Comparison of ENCODE assay signal across 8 cellular contexts in the genomic region with DNA sequence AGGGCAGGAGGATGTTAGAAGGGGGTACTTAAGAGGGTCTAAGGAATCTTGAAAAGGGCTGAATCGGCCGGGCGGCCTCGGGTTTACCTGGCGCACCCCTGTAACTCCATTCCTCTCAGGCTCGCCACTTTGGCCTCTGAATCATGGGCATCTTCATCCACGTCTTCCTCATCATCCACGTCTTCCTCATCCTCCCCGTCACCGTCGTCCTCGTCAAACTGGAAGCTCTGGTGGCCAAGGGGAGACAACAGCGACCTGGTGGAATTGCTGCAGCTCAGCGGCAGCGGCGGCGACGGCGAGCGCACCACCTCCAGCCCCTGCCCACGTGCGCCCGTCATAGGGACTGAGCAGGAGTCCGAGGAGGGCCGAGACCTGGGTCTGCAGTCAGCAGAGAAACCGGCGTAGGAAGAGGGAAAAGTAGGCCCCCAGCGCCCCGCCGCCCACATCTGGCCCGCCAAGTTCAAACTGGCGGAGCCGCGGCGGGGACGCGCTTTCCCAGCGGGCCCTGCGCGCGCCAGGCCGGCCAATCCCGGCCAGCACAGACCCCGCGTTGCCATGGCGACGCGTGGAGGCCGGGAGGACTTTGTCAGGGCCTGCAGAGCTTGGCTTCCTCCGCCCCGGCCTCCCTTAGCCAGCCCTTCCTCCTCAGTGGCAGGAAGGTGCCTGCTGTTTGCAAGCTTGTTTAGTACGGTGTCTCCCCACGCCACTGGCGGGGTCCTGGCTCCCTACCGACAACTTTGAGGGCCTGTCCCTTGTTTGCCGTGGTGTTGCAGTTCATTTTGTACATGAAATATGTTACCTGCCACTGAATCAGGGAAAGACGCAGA. TPM values are rescaled to one million over a fixed set of nuclear protein-coding genes. Genes with fewer than 3 reads are reported as not detected.
A peak's percentile ranks its signal among the peaks of the same experiment; 100 is the strongest.
DNase-seq lines count a peak whose midpoint lies in the region; ATAC-seq, FAIRE-seq and TF ChIP-seq lines count a peak whose summit lies in the region.

A gene with protein sequence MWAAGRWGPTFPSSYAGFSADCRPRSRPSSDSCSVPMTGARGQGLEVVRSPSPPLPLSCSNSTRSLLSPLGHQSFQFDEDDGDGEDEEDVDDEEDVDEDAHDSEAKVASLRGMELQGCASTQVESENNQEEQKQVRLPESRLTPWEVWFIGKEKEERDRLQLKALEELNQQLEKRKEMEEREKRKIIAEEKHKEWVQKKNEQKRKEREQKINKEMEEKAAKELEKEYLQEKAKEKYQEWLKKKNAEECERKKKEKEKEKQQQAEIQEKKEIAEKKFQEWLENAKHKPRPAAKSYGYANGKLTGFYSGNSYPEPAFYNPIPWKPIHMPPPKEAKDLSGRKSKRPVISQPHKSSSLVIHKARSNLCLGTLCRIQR (minus strand): TSS at position 467 of the 827 bp plus-strand sequence. CDS start 21 bp downstream, at position 446.

- H3K79me2 ChIP-seq in parathyroid adenoma = no peaks in the 10 kb centered on the region

- H3K4me2 ChIP-seq in parathyroid adenoma (ENCODE audit: low read length) = peak within 1 kb of the TSS; percentile 80

- peak; percentile 99 for ATAC-seq in HG02798 (IDR thresholded peaks at IDR 0.05; ENCODE audit: poor library complexity, unreplicated experiment)

- peak within 1 kb of the TSS; percentile 95 for H2AFZ ChIP-seq in parathyroid adenoma

- H3K9me3 ChIP-seq in cardiac muscle cell (ENCODE audit: low read depth) (no peaks in the 10 kb centered on the region), parathyroid adenoma (ENCODE audit: control insufficient read depth, low read length) (no peaks in the 10 kb centered on the region), tibial nerve (no peaks in the 10 kb centered on the region)

- no peak for TF ChIP-seq CTCF in cardiac muscle cell (IDR thresholded peaks at IDR 0.05; ENCODE audit: low read depth, low read length)
- TF ChIP-seq CTCF in parathyroid adenoma (IDR thresholded peaks at IDR 0.05) = no peak
- peak in 1 of 5 experiments; percentile 31 for TF ChIP-seq CTCF in tibial nerve (IDR thresholded peaks at IDR 0.05)

- peak within 1 kb of the TSS; percentile 69 for H3K9ac ChIP-seq in parathyroid adenoma

- 0 to 1% methylated on average over 48 to 57 of the region's 57 CpGs for WGBS in tibial nerve, 2 donors

- DNase-seq in GM12892 (ENCODE audit: insufficient read length) (peak; percentile 70), NCI-H1417 (lab: John Stamatoyannopoulos, UW) (peak; percentile 97 to 98 (median 97)), SW 1271 (lab: John Stamatoyannopoulos, UW) (peak; percentile 58 to 82), cardiac muscle cell (ENCODE audit: low read depth in 1 of 2, low spot score in 1 of 2) (peak; percentile 97), tibial nerve (ENCODE audit: low spot score in 2 of 2) (peak; percentile 66 to 79)
- peak; percentile 66 for DNase-seq in activated naive CD8-positive, alpha-beta T cell treated with anti-CD3 and anti-CD28 coated beads, Interleukin-2, amount 50 U/mL, for 16 hours (ENCODE audit: low read depth, low spot score)

- TF ChIP-seq EP300 in tibial nerve (IDR thresholded peaks at IDR 0.05) = peak in 1 of 2 donors; percentile 54

- H3K27ac ChIP-seq in cardiac muscle cell = peak within 1 kb of the TSS; percentile 72
- H3K27ac ChIP-seq in parathyroid adenoma = peak within 1 kb of the TSS; percentile 45
- H3K27ac ChIP-seq in tibial nerve = peak within 1 kb of the TSS in 3 of 4 donors; percentile 30 to 66 (median 31)

- peak; percentile 99 for FAIRE-seq in GM12892 (lab: Jason Lieb, UNC)

- H3K4me3 ChIP-seq in cardiac muscle cell = peak within 1 kb of the TSS; percentile 43
- peak within 1 kb of the TSS; percentile 72 for H3K4me3 ChIP-seq in parathyroid adenoma (ENCODE audit: low read depth, low read length)
- peak within 1 kb of the TSS; percentile 41 to 81 (median 68) for H3K4me3 ChIP-seq in tibial nerve

- H3K4me1 ChIP-seq in cardiac muscle cell (ENCODE audit: low read depth) = peaks cover 32% of the 10 kb centered on the region
- no peaks in the 10 kb centered on the region for H3K4me1 ChIP-seq in parathyroid adenoma
- H3K4me1 ChIP-seq in tibial nerve = peaks cover 0 to 18% (median 7%) of the 10 kb centered on the region in 4 donors

- TF ChIP-seq POLR2A in GM12892 (IDR thresholded peaks at IDR 0.05; ENCODE audit: low read depth, low read length) = peak; percentile 68; the same call in 1 of the 2 replicates
- no peak for TF ChIP-seq POLR2A in tibial nerve (IDR thresholded peaks at IDR 0.05)

- H3K36me3 ChIP-seq in cardiac muscle cell (peaks cover 13% of the 10 kb centered on the region), parathyroid adenoma (ENCODE audit: control insufficient read depth, insufficient read depth, low read length) (no peaks in the 10 kb centered on the region), tibial nerve (peaks cover 0 to 8% (median 0%) of the 10 kb centered on the region in 3 donors)

- H3K27me3 ChIP-seq in cardiac muscle cell (no peaks in the 10 kb centered on the region), parathyroid adenoma (ENCODE audit: control insufficient read depth, insufficient read depth, low read length) (no peaks in the 10 kb centered on the region), tibial nerve (no peaks in the 10 kb centered on the region)

RNA-seq across cellular contexts. Expression of the gene that starts here (rescaled TPM):
- polyA plus RNA-seq in GM12892 (2012; ENCODE audit: missing spikeins) = 18.9 TPM
- total RNA-seq in cardiac muscle cell (9.1 and 21.1 TPM in 2 replicates), tibial nerve (10 to 100 TPM in 1 of 4 donors, 1 to 10 TPM in 3; 1.4 to 11.5 (median 4.7) TPM)
- polyA plus RNA-seq in cardiac muscle cell = 12.8 and 19.0 TPM in 2 replicates

Comparison
In these comparisons a context has a peak if more than half of its experiments do, and no peak if none do; other contexts are left out.
1. Peak in every context shown above with its lines: DNase-seq, ATAC-seq, H3K4me3 ChIP-seq and H3K27ac ChIP-seq.